In the genomic region with DNA sequence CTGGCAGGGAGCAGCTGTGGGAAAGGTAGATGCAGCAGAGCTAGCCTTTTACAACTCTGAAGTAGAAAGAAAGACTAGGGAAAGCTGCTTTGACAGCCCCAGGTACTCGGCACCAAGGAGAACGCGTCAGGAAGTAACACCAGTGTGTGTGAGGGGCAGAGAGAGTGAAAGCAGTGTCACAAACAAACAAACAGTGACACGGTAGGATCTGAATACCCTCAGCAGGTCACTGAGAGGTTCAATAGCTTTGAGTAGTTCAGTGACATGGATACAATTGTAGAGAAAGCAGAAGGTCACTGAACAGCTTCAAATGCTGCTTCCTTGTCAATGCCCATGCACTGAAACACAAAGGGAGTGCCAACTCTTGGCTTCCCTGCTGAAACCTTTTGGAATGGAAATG, we compare ENCODE assay signal across 16 cellular contexts.
DNase-seq lines count a peak whose midpoint lies in the region; FAIRE-seq and TF ChIP-seq lines count a peak whose summit lies in the region.
"Had no signal": no experiment of that assay in that cellular context is flagged by ENCODE, and none has a peak within 500 bp of the region (broad histone marks: within the 10 kb centered on the region; RNA-seq: fewer than 3 reads in every experiment).

No MANE protein-coding gene starts in this region.

- H3K14ac ChIP-seq in H1 (ENCODE audit: insufficient read length): no peak overlapping the region

- TF ChIP-seq CTCF in Calu3 (IDR thresholded peaks at IDR 0.05; ENCODE audit: unreplicated experiment) (no peak), H1 (IDR thresholded peaks at IDR 0.05; ENCODE audit: control extremely low read depth in 1 of 3, insufficient read depth in 1 of 3, low read depth in 1 of 3, low read length in 3 of 3) (no peak)

- H2AK5ac ChIP-seq in H1 (ENCODE audit: low read depth, low read length): no peak overlapping the region; the same call in 1 of the 2 replicates

- H3K27me3 Mint-ChIP-seq in Calu3 (ENCODE audit: unreplicated experiment): no peaks in the 10 kb centered on the region

- H4K8ac ChIP-seq in H1 (ENCODE audit: extremely low read depth, insufficient read depth, low read length): no peak overlapping the region

- H2AFZ ChIP-seq in H1 (ENCODE audit: low read length): no peak overlapping the region

- 0 out of 2 replicates have a peak overlapping the region, but pooled peaks have one; percentile 34 for H2BK20ac ChIP-seq in H1 (ENCODE audit: low read length)

- TF ChIP-seq RAD21 in H1 (IDR thresholded peaks at IDR 0.05 in 1 of 2, conservative IDR thresholded peaks at IDR 0.05 in 1 of 2; ENCODE audit: low read depth in 2 of 2, low read length in 2 of 2): no peak

- H3K27ac ChIP-seq in HUES6 (ENCODE audit: low read depth, low read length) (peak overlapping the region; percentile 32; the same call in 1 of the 2 replicates), H1 (ENCODE audit: low read depth, low read length) (peak overlapping the region; percentile 33; the same call in 1 of the 2 replicates)
- H3K27ac ChIP-seq: A549 had no signal

- no peak overlapping the region for H3K4ac ChIP-seq in H1 (replicated peaks; ENCODE audit: insufficient read length, low read depth, low read length)

- H4K5ac ChIP-seq in H1 (ENCODE audit: insufficient read length, low read depth, low read length): no peak overlapping the region

- no peaks in the 10 kb centered on the region for H4K20me1 ChIP-seq in H1 (replicated peaks in 1 of 2; ENCODE audit: control insufficient read depth in 1 of 2, insufficient read depth in 2 of 2, low read length in 2 of 2)

- no peaks in the 10 kb centered on the region for H3K79me1 ChIP-seq in H1 (ENCODE audit: low read depth, low read length)

- H3K4me3 ChIP-seq in HUES6 (ENCODE audit: low read depth, low read length) (no peak overlapping the region), H1 (ENCODE audit: extremely low read depth in 1 of 4, insufficient read depth in 2 of 4, low read depth in 3 of 4, low read length in 4 of 4) (peak overlapping the region in 1 of 4 experiments; percentile 5; a peak in 1 of 8 replicates)
- H3K4me3 ChIP-seq: A549, K562 had no signal

- H3K9me3 ChIP-seq in HUES6 (ENCODE audit: control insufficient read depth, insufficient read depth, low read depth, low read length): no peaks in the 10 kb centered on the region
- no peaks in the 10 kb centered on the region for H3K9me3 ChIP-seq in H1 (ENCODE audit: insufficient read depth in 2 of 2, low read depth in 1 of 2, low read length in 1 of 2)
- H3K9me3 ChIP-seq: A549, SK-N-SH had no signal

- H2BK12ac ChIP-seq in H1 (ENCODE audit: low read depth, low read length): peak overlapping the region; percentile 7; the same call in 1 of the 2 replicates

- no peak for TF ChIP-seq POLR2A in H1 (IDR thresholded peaks at IDR 0.05; ENCODE audit: control extremely low read depth in 1 of 2, low read depth in 2 of 2, low read length in 2 of 2)

- H4K91ac ChIP-seq in H1 (replicated peaks; ENCODE audit: insufficient read length, low read length): no peak overlapping the region

- FAIRE-seq in H1 (lab: Jason Lieb, UNC): no peak
- FAIRE-seq: A549, K562 had no signal

- POLR2A ChIA-PET in H1 (lab: Charles Lee; ENCODE audit: partially characterized antibody): interaction anchor here (1.0 to 1.3 kb wide), 3 partner anchors 51 to 182 kb away, joined by 3 to 4 read pairs (median 3); partner anchors contain the start of genes ACACA and TADA2A

- WGBS in H1 (ENCODE audit: extremely low coverage in 1 of 2, insufficient coverage in 1 of 2, insufficient read length in 1 of 2, insufficient replicate concordance in 2 of 2, low coverage in 1 of 2, low lambda C conversion rate in 2 of 2, missing lambda C conversion rate in 1 of 2), 2 experiments: 51% methylated on average over 4 of the region's 4 CpGs; no CpG with 5 or more reads in 1 of the 2 experiments

- 0 out of 2 replicates have a peak overlapping the region, but pooled peaks have one; percentile 16 for H3K18ac ChIP-seq in H1 (ENCODE audit: extremely low read depth, low read length)

- no peak overlapping the region for H3K23ac ChIP-seq in H1 (ENCODE audit: insufficient read length)

- no peaks in the 10 kb centered on the region for H3K9me3 Mint-ChIP-seq in Calu3 (ENCODE audit: low read depth, unreplicated experiment)

- H3K56ac ChIP-seq in H1 (replicated peaks; ENCODE audit: insufficient read length, low read depth, low read length): no peak overlapping the region

- H3K4me2 ChIP-seq in H1 (ENCODE audit: insufficient read depth in 1 of 2, low read depth in 2 of 2, low read length in 2 of 2): peak overlapping the region; percentile 8 to 47; a peak in 3 of 4 replicates
- H3K4me2 ChIP-seq: A549, SK-N-SH had no signal

- no peak overlapping the region for H3K4me3 Mint-ChIP-seq in Calu3 (ENCODE audit: low read depth, unreplicated experiment)

- H3K4me1 Mint-ChIP-seq in Calu3 (ENCODE audit: low read depth, unreplicated experiment): no peaks in the 10 kb centered on the region

- H3K36me3 ChIP-seq in HUES6 (ENCODE audit: control insufficient read depth, insufficient read depth, low read length): peaks cover 46% of the 10 kb centered on the region
- peaks cover 2 to 39% (median 5%) of the 10 kb centered on the region in 4 experiments; a peak in 5 of 8 replicates for H3K36me3 ChIP-seq in H1 (ENCODE audit: control insufficient read depth in 2 of 4, insufficient read depth in 4 of 4, low read length in 3 of 4)

- H3K36me3 Mint-ChIP-seq in Calu3 (ENCODE audit: insufficient read depth, unreplicated experiment): peaks cover 63% of the 10 kb centered on the region

- H2BK5ac ChIP-seq in H1 (ENCODE audit: low read depth, low read length): peak overlapping the region; percentile 29; the same call in 1 of the 2 replicates

- DNase-seq in Calu3 (no peak), H1 (ENCODE audit: low read depth in 1 of 2, low spot score in 2 of 2) (no peak), iPS-NIHi7 (ENCODE audit: extremely low spot score) (peak; percentile 18), GF-D8 (lab: John Stamatoyannopoulos, UW) (no peak), posterior cingulate gyrus (no peak), GM03348 (ENCODE audit: low spot score) (no peak)
- DNase-seq in stimulated activated CD4-positive, alpha-beta T cell treated with anti-CD3 and anti-CD28 coated beads, Interleukin-2, amount 100 ng/mL, for 24 hours: no peak
- DNase-seq: DMS79, GDM1, NCI-H1092, NCI-H446 treated with DMSO at 0.1 percent for 48 hours, NCI-H774, SK-N-SH had no signal

- BruUV-seq in Calu3 (replicated peaks; lab: Mats Ljungman, UMichigan): no TSS peak

- no peak overlapping the region for H3K9ac ChIP-seq in HUES6 (ENCODE audit: low read length)
- H3K9ac ChIP-seq in H1 (replicated peaks in 1 of 4; ENCODE audit: extremely low read depth in 1 of 4, low read depth in 3 of 4, low read length in 3 of 4): no peak overlapping the region
- H3K9ac ChIP-seq: SK-N-SH had no signal

- CTCF ChIA-PET in Calu3 (lab: Charles Lee): interaction anchor here (0.6 to 4.3 kb wide), 5 partner anchors 8 to 610 kb away, joined by 3 to 10 read pairs (median 3); no protein-coding TSS in a partner anchor
- CTCF ChIA-PET in H1 (lab: Charles Lee; ENCODE audit: partially characterized antibody): interaction anchor here (0.8 to 3.6 kb wide), 11 partner anchors 9 to 345 kb away, joined by 3 to 29 read pairs (median 5); no protein-coding TSS in a partner anchor

- no peak overlapping the region for H2BK15ac ChIP-seq in H1 (ENCODE audit: low read length)

- no peak for TF ChIP-seq EP300 in H1 (IDR thresholded peaks at IDR 0.05; ENCODE audit: borderline replicate concordance in 1 of 2, low read depth in 2 of 2, low read length in 2 of 2)

- H3K4me1 ChIP-seq in HUES6 (ENCODE audit: control insufficient read depth, insufficient read depth, low read length) (peaks cover 26% of the 10 kb centered on the region), H1 (replicated peaks in 1 of 4; ENCODE audit: control insufficient read depth in 3 of 4, insufficient read depth in 4 of 4, low read length in 3 of 4) (peaks cover 4 to 17% (median 11%) of the 10 kb centered on the region in 4 experiments; a peak in 6 of 7 replicates)
- H3K4me1 ChIP-seq: A549 had no signal

- H2BK120ac ChIP-seq in H1 (replicated peaks; ENCODE audit: low read depth, low read length): no peak overlapping the region

- intact Hi-C loops in Calu3 (cut with micrococcal nuclease; ENCODE audit: unreplicated experiment): no loop called here
- intact Hi-C loops in posterior cingulate gyrus (cut with DNase I): no loop called here

- H3K27me3 ChIP-seq in HUES6 (ENCODE audit: control insufficient read depth, insufficient read depth, low read length) (no peaks in the 10 kb centered on the region), H1 (replicated peaks in 1 of 4; ENCODE audit: control insufficient read depth in 3 of 4, extremely low read depth in 1 of 4, insufficient read depth in 3 of 4, low read length in 3 of 4) (no peaks in the 10 kb centered on the region)

- no peaks in the 10 kb centered on the region for H3K79me2 ChIP-seq in H1 (ENCODE audit: control insufficient read depth in 1 of 2, insufficient read depth in 2 of 2, low read length in 2 of 2)

- H3K23me2 ChIP-seq in H1 (ENCODE audit: low read depth, low read length): no peaks in the 10 kb centered on the region

- H3K27ac Mint-ChIP-seq in Calu3 (ENCODE audit: unreplicated experiment): peak overlapping the region; percentile 3

TF ChIP-seq in H1, 55 proteins besides CTCF, POLR2A, EP300 and RAD21 (continues in another document):
- TF ChIP-seq ASH2L (IDR thresholded peaks at IDR 0.05; ENCODE audit: low read length) (peak; percentile 35), SRF (IDR thresholded peaks at IDR 0.05; ENCODE audit: low read depth, low read length) (no peak), RBBP5 (IDR thresholded peaks at IDR 0.05; ENCODE audit: borderline replicate concordance, low read depth, low read length) (0 out of 2 replicates have a peak, but pooled peaks have one; percentile 23), SIRT6 (IDR thresholded peaks at IDR 0.05; ENCODE audit: low read length) (no peak), SIN3A (conservative IDR thresholded peaks at IDR 0.05 in 1 of 2, IDR thresholded peaks at IDR 0.05 in 1 of 2; ENCODE audit: low read depth in 1 of 2, low read length in 2 of 2) (0 out of 4 replicates have a peak, but pooled peaks of 1 of the 2 experiments have one; percentile 46), HDAC2 (IDR thresholded peaks at IDR 0.05; ENCODE audit: borderline replicate concordance in 1 of 2, low read depth in 2 of 2, low read length in 2 of 2) (no peak), RFX5 (IDR thresholded peaks at IDR 0.05; ENCODE audit: borderline replicate concordance, low read depth, low read length) (no peak), EGR1 (IDR thresholded peaks at IDR 0.05; ENCODE audit: borderline replicate concordance, low read depth, low read length) (no peak), GTF2F1 (IDR thresholded peaks at IDR 0.05; ENCODE audit: borderline replicate concordance, low read depth, low read length) (no peak), MAFK (IDR thresholded peaks at IDR 0.05; ENCODE audit: low read depth, low read length) (no peak), CREB1 (IDR thresholded peaks at IDR 0.05) (peak; percentile 31; the same call in 1 of the 2 replicates)
- TF ChIP-seq, protein P1, sequence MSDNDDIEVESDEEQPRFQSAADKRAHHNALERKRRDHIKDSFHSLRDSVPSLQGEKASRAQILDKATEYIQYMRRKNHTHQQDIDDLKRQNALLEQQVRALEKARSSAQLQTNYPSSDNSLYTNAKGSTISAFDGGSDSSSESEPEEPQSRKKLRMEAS (IDR thresholded peaks at IDR 0.05): no peak
